Comparison of ENCODE assay signal across 1 cellular context in genomic region chr13:46717275-46717674, GRCh38.
TF ChIP-seq lines count a peak whose summit lies in the region.

No MANE protein-coding gene starts in this region.

TF ChIP-seq in endothelial cell of umbilical vein, 7 proteins besides CTCF, POLR2A, EP300 and RAD21 (continued from another document):
- TF ChIP-seq GATA2 (IDR thresholded peaks at IDR 0.05; ENCODE audit: insufficient read depth, insufficient read length, low read depth, low read length): no peak
